In genomic region chrX:55778322-55778721, GRCh38 we compare ENCODE assay signal across 32 cellular contexts.
A peak's percentile ranks its signal among the peaks of the same experiment; 100 is the strongest.
DNase-seq lines count a peak whose midpoint lies in the region; ATAC-seq and TF ChIP-seq lines count a peak whose summit lies in the region.
"Had no signal": no experiment of that assay in that cellular context is flagged by ENCODE, and none has a peak within 500 bp of the region (broad histone marks: within the 10 kb centered on the region; RNA-seq: fewer than 3 reads in every experiment).

No MANE protein-coding gene starts in this region.

- H3K4me3 ChIP-seq in GM23248, result no peak overlapping the region
- no peak overlapping the region for H3K4me3 ChIP-seq in choroid plexus epithelial cell (ENCODE audit: low read depth, low read length)
- H3K4me3 ChIP-seq in hepatocyte, result no peak overlapping the region
- H3K4me3 ChIP-seq: ascending aorta, BLaER1, coronary artery, GM23338, lower lobe of right lung, ovary, upper lobe of left lung had no signal

- H3K36me3 ChIP-seq in GM23248 (ENCODE audit: low read depth), result no peaks in the 10 kb centered on the region
- H3K36me3 ChIP-seq in hepatocyte (replicated peaks; ENCODE audit: insufficient read depth, low read depth), result no peaks in the 10 kb centered on the region
- H3K36me3 ChIP-seq: BLaER1, lower lobe of right lung, ovary, upper lobe of left lung had no signal

- no peaks in the 10 kb centered on the region for H3K9me3 ChIP-seq in GM23248 (ENCODE audit: low read depth)
- no peaks in the 10 kb centered on the region for H3K9me3 ChIP-seq in hepatocyte (ENCODE audit: low read depth)
- H3K9me3 ChIP-seq: ascending aorta, BLaER1, lower lobe of right lung, ovary, upper lobe of left lung had no signal

- no peak overlapping the region for H3K4me3 Mint-ChIP-seq in mesothelial cell of epicardium
- H3K4me3 Mint-ChIP-seq: activated CD8-positive, alpha-beta T cell treated with anti-CD3 and anti-CD28 coated beads, Interleukin-2, amount 10 ng/mL, durations not matched to agents 7 days and 5 days; activated naive CD8-positive, alpha-beta T cell treated with anti-CD3 and anti-CD28 coated beads for 36 hours; effector memory CD8-positive, alpha-beta T cell; GM23338; nephron progenitor cell; stimulated activated naive B cell treated with anti-CD40 and anti-IgM and Interleukin-4, amounts not matched to agents 10 μg/mL and 1 μg/mL and 100 μg/mL, for 72 hours; T-helper 2 cell treated with Interferon-gamma antibody and Interleukin-4, amounts not matched to agents 5 μg/mL and 100 μg/mL, for 36 hours had no signal

- no peak overlapping the region for H2AFZ ChIP-seq in GM23248
- H2AFZ ChIP-seq in hepatocyte, result no peak overlapping the region
- H2AFZ ChIP-seq: GM23338 had no signal

- no peak for ATAC-seq in left cardiac atrium
- no peak for ATAC-seq in GM21737 (IDR thresholded peaks at IDR 0.05; ENCODE audit: unreplicated experiment)
- ATAC-seq: activated CD8-positive, alpha-beta T cell treated with anti-CD3 and anti-CD28 coated beads, Interleukin-2, amount 10 ng/mL, durations not matched to agents 7 days and 5 days; effector memory CD8-positive, alpha-beta T cell; GM23338; lower lobe of right lung; stimulated activated naive B cell treated with anti-CD40 and anti-IgM and Interleukin-4, amounts not matched to agents 10 μg/mL and 1 μg/mL and 100 μg/mL, for 72 hours had no signal

- intact Hi-C loops in left cardiac atrium (cut with DNase I), result no loop called here

- H3K9me2 ChIP-seq in GM23248 (ENCODE audit: insufficient read depth), result no peaks in the 10 kb centered on the region
- no peaks in the 10 kb centered on the region for H3K9me2 ChIP-seq in hepatocyte (replicated peaks; ENCODE audit: insufficient read depth)

- no peak overlapping the region for H3K4me2 ChIP-seq in GM23248 (ENCODE audit: unreplicated experiment)
- no peak overlapping the region for H3K4me2 ChIP-seq in hepatocyte
- H3K4me2 ChIP-seq: BLaER1, GM23338 had no signal

- no peaks in the 10 kb centered on the region for H3F3A ChIP-seq in GM23248 (ENCODE audit: insufficient read depth)

- H3K4me1 ChIP-seq in GM23248 (ENCODE audit: insufficient read depth) (no peaks in the 10 kb centered on the region), hepatocyte (ENCODE audit: insufficient read depth) (no peaks in the 10 kb centered on the region)
- H3K4me1 ChIP-seq: ascending aorta, BLaER1, lower lobe of right lung, upper lobe of left lung had no signal

- H3K27ac ChIP-seq in GM23248, result no peak overlapping the region
- H3K27ac ChIP-seq in hepatocyte, result no peak overlapping the region
- H3K27ac ChIP-seq: ascending aorta, BLaER1, coronary artery, lower lobe of right lung, ovary, upper lobe of left lung had no signal

- no peak overlapping the region for H3K9ac ChIP-seq in GM23248
- H3K9ac ChIP-seq: BLaER1 had no signal

- in situ Hi-C loops in GM23248 (cut with MboI), result no loop called here

- no peak for TF ChIP-seq CTCF in choroid plexus epithelial cell (conservative IDR thresholded peaks at IDR 0.05; ENCODE audit: low read depth, low read length)
- TF ChIP-seq CTCF in mesothelial cell of epicardium (IDR thresholded peaks at IDR 0.05; ENCODE audit: unreplicated experiment), result no peak
- no peak for TF ChIP-seq CTCF in hepatocyte (IDR thresholded peaks at IDR 0.05; ENCODE audit: poor library complexity)

- H3K27me3 Mint-ChIP-seq in mesothelial cell of epicardium (ENCODE audit: low read depth), result no peaks in the 10 kb centered on the region
- H3K27me3 Mint-ChIP-seq: activated naive CD8-positive, alpha-beta T cell treated with anti-CD3 and anti-CD28 coated beads for 36 hours; effector memory CD8-positive, alpha-beta T cell had no signal

- H3K36me3 Mint-ChIP-seq in mesothelial cell of epicardium, result peaks cover 12% of the 10 kb centered on the region

- no peaks in the 10 kb centered on the region for H3K79me2 ChIP-seq in GM23248 (ENCODE audit: insufficient read depth)
- H3K79me2 ChIP-seq in hepatocyte, result no peaks in the 10 kb centered on the region

- H4K20me1 ChIP-seq in GM23248 (ENCODE audit: insufficient read depth), result no peaks in the 10 kb centered on the region
- H4K20me1 ChIP-seq in hepatocyte (ENCODE audit: insufficient read depth, poor library complexity, severe bottlenecking), result no peaks in the 10 kb centered on the region
- H4K20me1 ChIP-seq: BLaER1 had no signal

- no peaks in the 10 kb centered on the region for H3K4me1 Mint-ChIP-seq in mesothelial cell of epicardium
- H3K4me1 Mint-ChIP-seq: activated naive CD8-positive, alpha-beta T cell treated with anti-CD3 and anti-CD28 coated beads for 36 hours; stimulated activated naive B cell treated with anti-CD40 and anti-IgM and Interleukin-4, amounts not matched to agents 10 μg/mL and 1 μg/mL and 100 μg/mL, for 72 hours had no signal

- peak; percentile 9 for DNase-seq in AG08395 (ENCODE audit: low spot score)
- peak; percentile 14 for DNase-seq in GM23248
- peak; percentile 21 for DNase-seq in choroid plexus epithelial cell (ENCODE audit: low read depth)
- no peak for DNase-seq in mesothelial cell of epicardium (ENCODE audit: low spot score in 2 of 2, unreplicated experiment in 2 of 2)
- no peak for DNase-seq in left cardiac atrium
- no peak for DNase-seq in hepatocyte (ENCODE audit: low spot score)
- no peak for DNase-seq in GM03348 (ENCODE audit: low spot score)
- DNase-seq: activated CD4-positive, alpha-beta T cell treated with anti-CD3 and anti-CD28 coated beads for 1 hour; activated CD8-positive, alpha-beta T cell treated with anti-CD3 and anti-CD28 coated beads, Interleukin-2, amount 10 ng/mL, durations not matched to agents 7 days and 5 days; activated effector memory CD4-positive, alpha-beta T cell treated with anti-CD3 and anti-CD28 coated beads, Interleukin-2, amount 50 U/mL, for 16 hours; activated naive CD8-positive, alpha-beta T cell treated with anti-CD3 and anti-CD28 coated beads for 36 hours; activated T-cell treated with anti-CD3 and anti-CD28 coated beads for 4 hours; DMS153; effector memory CD8-positive, alpha-beta T cell; foreskin fibroblast; head of caudate nucleus; lower lobe of right lung; NCI-H1436 treated with DMSO at 0.1 percent for 48 hours; NCI-H2081 treated with DMSO at 0.1 percent for 48 hours; NCI-H345; nephron progenitor cell; ovary; SIG-M5; stimulated activated naive B cell treated with anti-CD40 and anti-IgM and Interleukin-4, amounts not matched to agents 10 μg/mL and 1 μg/mL and 100 μg/mL, for 72 hours; substantia nigra; upper lobe of left lung had no signal

- H3K9me3 Mint-ChIP-seq in mesothelial cell of epicardium, result peaks cover 48% of the 10 kb centered on the region
- H3K9me3 Mint-ChIP-seq: GM23338 had no signal

- H3K27me3 ChIP-seq in GM23248 (replicated peaks; ENCODE audit: insufficient read depth) (no peaks in the 10 kb centered on the region), hepatocyte (no peaks in the 10 kb centered on the region)
- H3K27me3 ChIP-seq: ascending aorta, ovary, upper lobe of left lung had no signal

- peak overlapping the region; percentile 47 for H3K27ac Mint-ChIP-seq in mesothelial cell of epicardium
- H3K27ac Mint-ChIP-seq: activated CD8-positive, alpha-beta T cell treated with anti-CD3 and anti-CD28 coated beads, Interleukin-2, amount 10 ng/mL, durations not matched to agents 7 days and 5 days; activated naive CD8-positive, alpha-beta T cell treated with anti-CD3 and anti-CD28 coated beads for 36 hours; effector memory CD8-positive, alpha-beta T cell; GM23338; nephron progenitor cell; stimulated activated naive B cell treated with anti-CD40 and anti-IgM and Interleukin-4, amounts not matched to agents 10 μg/mL and 1 μg/mL and 100 μg/mL, for 72 hours; T-helper 2 cell treated with Interferon-gamma antibody and Interleukin-4, amounts not matched to agents 5 μg/mL and 100 μg/mL, for 36 hours had no signal

Comparison
In these comparisons a context has a peak if more than half of its experiments do, and no peak if none do; other contexts are left out.
1. DNase-seq: peak in AG08395 (single experiment), GM23248 (single experiment) and choroid plexus epithelial cell (single experiment); none in mesothelial cell of epicardium (0 of 2), left cardiac atrium (single experiment), hepatocyte (single experiment) and GM03348 (single experiment).